20 cellular contexts compared by ENCODE assay signal in the genomic region with DNA sequence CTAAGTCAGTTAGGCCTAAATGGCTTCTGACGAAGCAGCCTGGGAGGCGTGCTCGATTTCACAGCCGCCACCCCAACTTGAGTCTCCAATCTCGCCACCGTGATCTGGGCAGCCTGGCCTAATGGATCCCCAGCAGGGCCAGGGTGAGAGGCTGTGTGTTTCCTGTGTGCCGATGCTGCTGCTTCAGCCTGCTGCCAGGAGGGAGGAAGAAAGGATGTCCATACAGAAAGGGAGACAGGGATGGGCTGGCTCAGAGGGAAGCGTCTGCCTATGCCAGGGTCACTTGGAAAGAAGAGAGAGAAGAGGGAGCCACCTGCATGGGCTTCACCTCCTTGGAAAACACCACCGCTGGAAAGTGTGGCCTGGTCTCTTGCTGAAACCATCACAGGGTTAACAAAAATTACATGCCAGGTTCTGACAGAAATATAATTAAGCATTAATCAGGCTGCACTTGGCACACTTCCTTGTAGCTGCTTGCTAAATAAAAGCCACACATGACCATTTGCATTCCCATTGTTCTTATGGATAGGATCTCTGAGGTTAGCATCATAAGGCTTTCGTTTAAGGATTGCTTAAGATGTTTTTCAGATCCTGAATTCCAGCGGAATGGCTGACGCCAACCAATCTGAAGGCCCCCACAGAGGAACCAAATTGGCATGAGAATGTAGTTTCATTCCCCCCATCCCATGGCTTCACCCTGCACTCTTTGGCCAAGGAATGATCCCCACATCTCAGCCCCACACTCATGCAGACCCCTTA.
"Had no signal": no experiment of that assay in that cellular context is flagged by ENCODE, and none has a peak within 500 bp of the region (broad histone marks: within the 10 kb centered on the region; RNA-seq: fewer than 3 reads in every experiment).

No MANE protein-coding gene starts in this region.

- ATAC-seq: activated T-cell treated with anti-CD3 and anti-CD28 coated beads, Interleukin-2, amount 50 U/mL, for 4 hours; naive thymus-derived CD8-positive, alpha-beta T cell had no signal

- H3K36me3 ChIP-seq: brain microvascular endothelial cell, thyroid gland had no signal

- H3K4me3 ChIP-seq: thyroid gland had no signal

- H3K27ac Mint-ChIP-seq: activated CD8-positive, alpha-beta T cell treated with anti-CD3 and anti-CD28 coated beads, Interleukin-2, amount 10 ng/mL, durations not matched to agents 7 days and 5 days; activated naive CD4-positive, alpha-beta T cell treated with anti-CD3 and anti-CD28 coated beads for 36 hours; memory B cell; T-cell had no signal

- H3K36me3 Mint-ChIP-seq: memory B cell; naive thymus-derived CD8-positive, alpha-beta T cell; T-cell had no signal

- H3K27me3 Mint-ChIP-seq: memory B cell had no signal

- H3K4me3 Mint-ChIP-seq: activated CD8-positive, alpha-beta T cell treated with anti-CD3 and anti-CD28 coated beads, Interleukin-2, amount 10 ng/mL, durations not matched to agents 7 days and 5 days; activated naive CD4-positive, alpha-beta T cell treated with anti-CD3 and anti-CD28 coated beads for 36 hours; activated T-cell treated with anti-CD3 and anti-CD28 coated beads, Interleukin-2, amount 50 U/mL, for 4 hours; memory B cell; T-cell had no signal

- H3K9me3 Mint-ChIP-seq: activated naive CD4-positive, alpha-beta T cell treated with anti-CD3 and anti-CD28 coated beads for 36 hours; activated T-cell treated with anti-CD3 and anti-CD28 coated beads, Interleukin-2, amount 50 U/mL, for 4 hours; memory B cell; naive thymus-derived CD8-positive, alpha-beta T cell; T-cell had no signal

- H3K27me3 ChIP-seq: thyroid gland had no signal

- DNase-seq: activated CD4-positive, alpha-beta T cell treated with anti-CD3 and anti-CD28 coated beads for 48 hours; activated CD4-positive, CD25-positive, alpha-beta regulatory T cell; activated CD8-positive, alpha-beta T cell treated with anti-CD3 and anti-CD28 coated beads, Interleukin-2, amount 10 ng/mL, durations not matched to agents 7 days and 5 days; activated naive CD4-positive, alpha-beta T cell treated with anti-CD3 and anti-CD28 coated beads for 36 hours; activated T-cell treated with anti-CD3 and anti-CD28 coated beads, Interleukin-2, amount 50 U/mL, for 4 hours; anterior cingulate cortex; brain microvascular endothelial cell; central memory CD4-positive, alpha-beta T cell; erythroblast; head of caudate nucleus; occipital lobe; retina; stimulated activated CD4-positive, alpha-beta T cell treated with anti-CD3 and anti-CD28 coated beads, Interleukin-12 subunit alpha, Interleukin-12 subunit beta, amount 100 ng/mL, for 4 hours; stimulated activated CD4-positive, alpha-beta T cell treated with anti-CD3 and anti-CD28 coated beads, Interleukin-2, amount 100 ng/mL, for 24 hours; stimulated activated naive CD4-positive, alpha-beta T cell treated with Interleukin-2 at 50 U/mL for 16 hours; T-helper 9 cell; thyroid gland had no signal

- H3K27ac ChIP-seq: brain microvascular endothelial cell, thyroid gland had no signal

- H3K9me3 ChIP-seq: thyroid gland had no signal
